Comparison of ENCODE assay signal across 1 cellular context in the genomic region with DNA sequence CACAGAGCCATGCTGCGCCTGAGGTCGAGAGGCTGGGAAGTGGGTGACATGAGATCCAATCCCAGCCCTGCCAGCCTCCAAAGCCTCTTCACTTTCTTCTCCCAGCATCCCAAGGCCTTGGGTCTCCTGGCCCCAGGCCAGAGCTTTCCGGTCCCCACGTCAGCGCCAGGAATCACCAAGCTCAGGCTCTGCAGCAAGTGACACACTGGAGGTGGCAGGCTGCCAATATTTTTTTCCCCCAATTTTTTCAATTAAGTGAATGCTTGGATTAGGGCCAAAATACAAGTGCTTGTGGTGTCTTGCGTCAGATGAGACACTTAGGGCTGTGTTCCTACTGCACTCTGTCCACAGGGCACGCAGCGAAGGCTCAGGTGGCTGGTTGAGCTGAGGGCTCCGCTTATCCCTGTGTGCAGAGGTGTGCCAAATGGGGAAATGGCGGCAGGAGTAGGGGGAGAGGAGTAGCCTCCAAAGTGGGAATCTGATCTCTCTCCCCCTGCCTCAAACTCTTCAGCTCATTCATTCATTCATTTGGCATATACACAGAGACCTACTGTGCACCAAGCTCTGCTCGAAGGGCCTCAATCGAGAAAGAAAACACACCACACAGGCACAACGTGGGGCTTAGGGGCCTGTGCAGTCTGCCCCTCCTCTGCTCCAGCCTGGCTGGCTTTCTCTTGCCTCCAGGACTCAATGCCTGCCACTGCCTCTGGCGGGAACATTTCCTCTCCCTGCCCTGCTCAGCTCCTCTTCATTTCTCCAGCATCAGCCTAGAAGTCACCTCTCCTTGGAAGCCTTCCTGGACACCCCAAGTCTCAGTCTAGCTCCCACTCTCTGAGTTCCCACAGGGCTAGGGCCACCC.
TF ChIP-seq lines count a peak whose summit lies in the region.

No MANE protein-coding gene starts in this region.

TF ChIP-seq in HEK293, 187 proteins besides CTCF, POLR2A, EP300 and RAD21 (continued from another document and continues in another):
- TF ChIP-seq, protein P1, sequence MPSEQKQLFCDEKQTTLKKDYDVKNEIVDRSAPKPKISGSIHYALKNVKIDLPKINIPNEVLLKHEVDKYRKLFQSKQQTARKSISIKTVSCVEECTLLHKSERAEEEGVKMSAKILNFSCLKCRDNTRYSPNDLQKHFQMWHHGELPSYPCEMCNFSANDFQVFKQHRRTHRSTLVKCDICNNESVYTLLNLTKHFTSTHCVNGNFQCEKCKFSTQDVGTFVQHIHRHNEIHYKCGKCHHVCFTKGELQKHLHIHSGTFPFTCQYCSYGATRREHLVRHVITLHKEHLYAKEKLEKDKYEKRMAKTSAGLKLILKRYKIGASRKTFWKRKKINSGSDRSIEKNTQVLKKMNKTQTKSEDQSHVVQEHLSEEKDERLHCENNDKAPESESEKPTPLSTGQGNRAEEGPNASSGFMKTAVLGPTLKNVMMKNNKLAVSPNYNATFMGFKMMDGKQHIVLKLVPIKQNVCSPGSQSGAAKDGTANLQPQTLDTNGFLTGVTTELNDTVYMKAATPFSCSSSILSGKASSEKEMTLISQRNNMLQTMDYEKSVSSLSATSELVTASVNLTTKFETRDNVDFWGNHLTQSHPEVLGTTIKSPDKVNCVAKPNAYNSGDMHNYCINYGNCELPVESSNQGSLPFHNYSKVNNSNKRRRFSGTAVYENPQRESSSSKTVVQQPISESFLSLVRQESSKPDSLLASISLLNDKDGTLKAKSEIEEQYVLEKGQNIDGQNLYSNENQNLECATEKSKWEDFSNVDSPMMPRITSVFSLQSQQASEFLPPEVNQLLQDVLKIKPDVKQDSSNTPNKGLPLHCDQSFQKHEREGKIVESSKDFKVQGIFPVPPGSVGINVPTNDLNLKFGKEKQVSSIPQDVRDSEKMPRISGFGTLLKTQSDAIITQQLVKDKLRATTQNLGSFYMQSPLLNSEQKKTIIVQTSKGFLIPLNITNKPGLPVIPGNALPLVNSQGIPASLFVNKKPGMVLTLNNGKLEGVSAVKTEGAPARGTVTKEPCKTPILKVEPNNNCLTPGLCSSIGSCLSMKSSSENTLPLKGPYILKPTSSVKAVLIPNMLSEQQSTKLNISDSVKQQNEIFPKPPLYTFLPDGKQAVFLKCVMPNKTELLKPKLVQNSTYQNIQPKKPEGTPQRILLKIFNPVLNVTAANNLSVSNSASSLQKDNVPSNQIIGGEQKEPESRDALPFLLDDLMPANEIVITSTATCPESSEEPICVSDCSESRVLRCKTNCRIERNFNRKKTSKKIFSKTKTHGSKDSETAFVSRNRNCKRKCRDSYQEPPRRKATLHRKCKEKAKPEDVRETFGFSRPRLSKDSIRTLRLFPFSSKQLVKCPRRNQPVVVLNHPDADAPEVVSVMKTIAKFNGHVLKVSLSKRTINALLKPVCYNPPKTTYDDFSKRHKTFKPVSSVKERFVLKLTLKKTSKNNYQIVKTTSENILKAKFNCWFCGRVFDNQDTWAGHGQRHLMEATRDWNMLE (tag by site-specific recombination; conservative IDR thresholded peaks at IDR 0.05; ENCODE audit: low read depth), result peak; percentile 53; the same call in 1 of the 2 replicates
- no peak for TF ChIP-seq ZNF292 (tag by site-specific recombination; IDR thresholded peaks at IDR 0.05; ENCODE audit: borderline replicate concordance, low read depth)
- TF ChIP-seq ZNF654 (tag by site-specific recombination; IDR thresholded peaks at IDR 0.05; ENCODE audit: low read depth), result no peak
- TF ChIP-seq ZNF341 (tag by site-specific recombination; IDR thresholded peaks at IDR 0.05; ENCODE audit: low read depth), result no peak
- peak; percentile 75 for TF ChIP-seq ZFP69B (tag by site-specific recombination; IDR thresholded peaks at IDR 0.05)
- no peak for TF ChIP-seq ZNF555 (tag by site-specific recombination; conservative IDR thresholded peaks at IDR 0.05)
- TF ChIP-seq ZNF248 (tag by site-specific recombination; IDR thresholded peaks at IDR 0.05), result 0 out of 2 replicates have a peak, but pooled peaks have one; percentile 62
- peak; percentile 69; the same call in 1 of the 2 replicates for TF ChIP-seq ZNF324 (tag by site-specific recombination; IDR thresholded peaks at IDR 0.05)
- TF ChIP-seq ZEB2 (tag by site-specific recombination; IDR thresholded peaks at IDR 0.05), result peak; percentile 95
- peak; percentile 87 for TF ChIP-seq ZNF37A (tag by site-specific recombination; IDR thresholded peaks at IDR 0.05)
- TF ChIP-seq ZNF335 (tag by site-specific recombination; conservative IDR thresholded peaks at IDR 0.05), result peak; percentile 91
- peak; percentile 76; the same call in 1 of the 2 replicates for TF ChIP-seq ZNF214 (tag by site-specific recombination; IDR thresholded peaks at IDR 0.05; ENCODE audit: borderline replicate concordance)
- peak; percentile 58; the same call in 1 of the 2 replicates for TF ChIP-seq ZNF350 (tag by site-specific recombination; IDR thresholded peaks at IDR 0.05)
- TF ChIP-seq ZNF660 (tag by site-specific recombination; IDR thresholded peaks at IDR 0.05), result peak; percentile 100
- TF ChIP-seq MZF1 (tag by site-specific recombination; IDR thresholded peaks at IDR 0.05; ENCODE audit: borderline replicate concordance), result peak; percentile 64; the same call in 1 of the 2 replicates
- TF ChIP-seq OSR2 (tag by site-specific recombination; IDR thresholded peaks at IDR 0.05), result peak; percentile 74
- TF ChIP-seq ZNF2 (tag by site-specific recombination; IDR thresholded peaks at IDR 0.05), result peak; percentile 56; the same call in 1 of the 2 replicates
- TF ChIP-seq ZNF561 (tag by site-specific recombination; IDR thresholded peaks at IDR 0.05; ENCODE audit: borderline replicate concordance), result peak; percentile 99
- no peak for TF ChIP-seq ZNF529 (tag by site-specific recombination; IDR thresholded peaks at IDR 0.05; ENCODE audit: insufficient replicate concordance)
- TF ChIP-seq ZIC2 (tag by site-specific recombination; IDR thresholded peaks at IDR 0.05), result peak; percentile 44; the same call in 1 of the 2 replicates
- TF ChIP-seq ZNF394 (tag by site-specific recombination; IDR thresholded peaks at IDR 0.05; ENCODE audit: borderline replicate concordance), result peak; percentile 75; the same call in 1 of the 2 replicates
- TF ChIP-seq ZNF624 (tag by site-specific recombination; IDR thresholded peaks at IDR 0.05), result 0 out of 2 replicates have a peak, but pooled peaks have one; percentile 89
- TF ChIP-seq SCRT1 (tag by site-specific recombination; IDR thresholded peaks at IDR 0.05; ENCODE audit: borderline replicate concordance), result 0 out of 2 replicates have a peak, but pooled peaks have one; percentile 8
- peak; percentile 62 for TF ChIP-seq ZNF843 (tag by site-specific recombination; IDR thresholded peaks at IDR 0.05)
- TF ChIP-seq ZNF645 (tag by site-specific recombination; IDR thresholded peaks at IDR 0.05), result no peak
- TF ChIP-seq, protein P2, sequence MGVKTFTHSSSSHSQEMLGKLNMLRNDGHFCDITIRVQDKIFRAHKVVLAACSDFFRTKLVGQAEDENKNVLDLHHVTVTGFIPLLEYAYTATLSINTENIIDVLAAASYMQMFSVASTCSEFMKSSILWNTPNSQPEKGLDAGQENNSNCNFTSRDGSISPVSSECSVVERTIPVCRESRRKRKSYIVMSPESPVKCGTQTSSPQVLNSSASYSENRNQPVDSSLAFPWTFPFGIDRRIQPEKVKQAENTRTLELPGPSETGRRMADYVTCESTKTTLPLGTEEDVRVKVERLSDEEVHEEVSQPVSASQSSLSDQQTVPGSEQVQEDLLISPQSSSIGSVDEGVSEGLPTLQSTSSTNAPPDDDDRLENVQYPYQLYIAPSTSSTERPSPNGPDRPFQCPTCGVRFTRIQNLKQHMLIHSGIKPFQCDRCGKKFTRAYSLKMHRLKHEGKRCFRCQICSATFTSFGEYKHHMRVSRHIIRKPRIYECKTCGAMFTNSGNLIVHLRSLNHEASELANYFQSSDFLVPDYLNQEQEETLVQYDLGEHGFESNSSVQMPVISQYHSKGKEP (tag by site-specific recombination; IDR thresholded peaks at IDR 0.05), result peak; percentile 97
- TF ChIP-seq ZXDB (tag by site-specific recombination; IDR thresholded peaks at IDR 0.05), result peak; percentile 77
- TF ChIP-seq ZFP41 (tag by site-specific recombination; IDR thresholded peaks at IDR 0.05; ENCODE audit: borderline replicate concordance), result no peak
- TF ChIP-seq ZNF571 (tag by site-specific recombination; IDR thresholded peaks at IDR 0.05), result peak; percentile 84; the same call in 1 of the 2 replicates
- peak; percentile 80 for TF ChIP-seq ZNF692 (tag by site-specific recombination; IDR thresholded peaks at IDR 0.05)
- TF ChIP-seq ZNF133 (tag by site-specific recombination; IDR thresholded peaks at IDR 0.05), result peak; percentile 60; the same call in 1 of the 2 replicates
- TF ChIP-seq, protein P3, sequence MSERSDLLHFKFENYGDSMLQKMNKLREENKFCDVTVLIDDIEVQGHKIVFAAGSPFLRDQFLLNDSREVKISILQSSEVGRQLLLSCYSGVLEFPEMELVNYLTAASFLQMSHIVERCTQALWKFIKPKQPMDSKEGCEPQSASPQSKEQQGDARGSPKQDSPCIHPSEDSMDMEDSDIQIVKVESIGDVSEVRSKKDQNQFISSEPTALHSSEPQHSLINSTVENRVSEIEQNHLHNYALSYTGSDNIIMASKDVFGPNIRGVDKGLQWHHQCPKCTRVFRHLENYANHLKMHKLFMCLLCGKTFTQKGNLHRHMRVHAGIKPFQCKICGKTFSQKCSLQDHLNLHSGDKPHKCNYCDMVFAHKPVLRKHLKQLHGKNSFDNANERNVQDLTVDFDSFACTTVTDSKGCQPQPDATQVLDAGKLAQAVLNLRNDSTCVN (tag by site-specific recombination; optimal IDR thresholded peaks at IDR 0.05), result peak; percentile 18
- no peak for TF ChIP-seq HOXD13 (CRISPR knock-in tag; IDR thresholded peaks at IDR 0.05; ENCODE audit: borderline replicate concordance)
- TF ChIP-seq BCL6B (tag by site-specific recombination; IDR thresholded peaks at IDR 0.05), result peak; percentile 52
- TF ChIP-seq, protein P4, sequence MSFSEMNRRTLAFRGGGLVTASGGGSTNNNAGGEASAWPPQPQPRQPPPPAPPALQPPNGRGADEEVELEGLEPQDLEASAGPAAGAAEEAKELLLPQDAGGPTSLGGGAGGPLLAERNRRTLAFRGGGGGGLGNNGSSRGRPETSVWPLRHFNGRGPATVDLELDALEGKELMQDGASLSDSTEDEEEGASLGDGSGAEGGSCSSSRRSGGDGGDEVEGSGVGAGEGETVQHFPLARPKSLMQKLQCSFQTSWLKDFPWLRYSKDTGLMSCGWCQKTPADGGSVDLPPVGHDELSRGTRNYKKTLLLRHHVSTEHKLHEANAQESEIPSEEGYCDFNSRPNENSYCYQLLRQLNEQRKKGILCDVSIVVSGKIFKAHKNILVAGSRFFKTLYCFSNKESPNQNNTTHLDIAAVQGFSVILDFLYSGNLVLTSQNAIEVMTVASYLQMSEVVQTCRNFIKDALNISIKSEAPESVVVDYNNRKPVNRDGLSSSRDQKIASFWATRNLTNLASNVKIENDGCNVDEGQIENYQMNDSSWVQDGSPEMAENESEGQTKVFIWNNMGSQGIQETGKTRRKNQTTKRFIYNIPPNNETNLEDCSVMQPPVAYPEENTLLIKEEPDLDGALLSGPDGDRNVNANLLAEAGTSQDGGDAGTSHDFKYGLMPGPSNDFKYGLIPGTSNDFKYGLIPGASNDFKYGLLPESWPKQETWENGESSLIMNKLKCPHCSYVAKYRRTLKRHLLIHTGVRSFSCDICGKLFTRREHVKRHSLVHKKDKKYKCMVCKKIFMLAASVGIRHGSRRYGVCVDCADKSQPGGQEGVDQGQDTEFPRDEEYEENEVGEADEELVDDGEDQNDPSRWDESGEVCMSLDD (tag by site-specific recombination; IDR thresholded peaks at IDR 0.05), result no peak
- TF ChIP-seq ZNF175 (tag by site-specific recombination; IDR thresholded peaks at IDR 0.05), result no peak
- TF ChIP-seq ZNF658 (tag by site-specific recombination; IDR thresholded peaks at IDR 0.05), result no peak
- TF ChIP-seq FEZF1 (tag by site-specific recombination; IDR thresholded peaks at IDR 0.05), result peak; percentile 72
- peak; percentile 79; the same call in 1 of the 2 replicates for TF ChIP-seq ZNF112 (tag by site-specific recombination; IDR thresholded peaks at IDR 0.05)
- TF ChIP-seq SCRT2 (tag by site-specific recombination; IDR thresholded peaks at IDR 0.05), result peak; percentile 68; the same call in 1 of the 2 replicates
- TF ChIP-seq WT1 (tag by site-specific recombination; IDR thresholded peaks at IDR 0.05), result peak; percentile 56; the same call in 1 of the 2 replicates
- no peak for TF ChIP-seq ZNF837 (tag by site-specific recombination; IDR thresholded peaks at IDR 0.05)
- TF ChIP-seq YY2 (tag by site-specific recombination; IDR thresholded peaks at IDR 0.05), result 0 out of 2 replicates have a peak, but pooled peaks have one; percentile 45
- peak; percentile 86 for TF ChIP-seq IKZF3 (tag by site-specific recombination; IDR thresholded peaks at IDR 0.05)
